ENCODE assay signal across 25 cellular contexts in the genomic region with DNA sequence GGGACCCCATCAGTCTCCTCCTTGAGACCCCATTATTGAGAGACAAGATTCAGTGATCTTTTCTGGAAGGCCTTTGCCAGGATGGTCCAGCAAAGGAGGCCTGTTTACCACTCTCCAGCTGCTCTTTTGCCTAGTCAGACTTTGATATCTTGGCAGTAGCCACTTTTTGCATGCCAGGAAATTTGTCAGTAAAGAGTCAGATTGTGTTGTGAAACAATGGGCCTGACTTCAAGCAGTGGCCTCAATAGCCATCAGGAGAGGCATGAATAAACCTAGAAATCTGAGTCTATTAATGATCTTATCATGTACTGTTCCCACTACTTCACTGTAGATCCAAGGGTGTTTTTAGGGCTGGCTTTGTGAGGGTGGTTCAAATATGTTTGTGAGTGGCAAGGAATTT.
DNase-seq lines count a peak whose midpoint lies in the region; ATAC-seq and TF ChIP-seq lines count a peak whose summit lies in the region.
"Had no signal": no experiment of that assay in that cellular context is flagged by ENCODE, and none has a peak within 500 bp of the region (broad histone marks: within the 10 kb centered on the region; RNA-seq: fewer than 3 reads in every experiment).

No MANE protein-coding gene starts in this region.

- H3K9me3 ChIP-seq in right atrium auricular region (no peaks in the 10 kb centered on the region), right lobe of liver (no peaks in the 10 kb centered on the region)

- intact Hi-C loops in Right ventricle myocardium inferior (cut with DNase I): loop anchor here (10.0 kb wide), 4 partner anchors 244 to 816 kb away; no protein-coding TSS in a partner anchor
- intact Hi-C loops in right lobe of liver (cut with DNase I): no loop called here

- H3K4me3 ChIP-seq in right atrium auricular region (no peak overlapping the region), cardiac fibroblast (replicated peaks in 1 of 2; ENCODE audit: low read depth in 2 of 2, low read length in 2 of 2) (no peak overlapping the region), right lobe of liver (no peak overlapping the region)
- H3K4me3 ChIP-seq: GM23338, tibial nerve had no signal

- H3K27me3 ChIP-seq in right atrium auricular region (no peaks in the 10 kb centered on the region), right lobe of liver (no peaks in the 10 kb centered on the region)
- H3K27me3 ChIP-seq: foreskin keratinocyte, tibial nerve had no signal

- H3K36me3 ChIP-seq in right atrium auricular region (no peaks in the 10 kb centered on the region), right lobe of liver (no peaks in the 10 kb centered on the region)
- H3K36me3 ChIP-seq: tibial nerve, WERI-Rb-1 had no signal

- H3K4me3 Mint-ChIP-seq in activated CD8-positive, alpha-beta T cell treated with anti-CD3 and anti-CD28 coated beads, Interleukin-2, amount 10 ng/mL, durations not matched to agents 7 days and 5 days: no peak overlapping the region
- H3K4me3 Mint-ChIP-seq: activated naive CD4-positive, alpha-beta T cell treated with anti-CD3 and anti-CD28 coated beads, Interleukin-2, amount 10 ng/mL, durations not matched to agents 7 days and 5 days; brain; GM23338; naive B cell; T-cell had no signal

- H3K4me1 ChIP-seq in right atrium auricular region: peaks cover 0 to 4% of the 10 kb centered on the region in 2 donors
- peaks cover 0 to 3% (median 0%) of the 10 kb centered on the region in 4 donors for H3K4me1 ChIP-seq in right lobe of liver
- H3K4me1 ChIP-seq: foreskin keratinocyte, tibial nerve had no signal

- peaks cover 5% of the 10 kb centered on the region for H3K9me3 Mint-ChIP-seq in activated CD8-positive, alpha-beta T cell treated with anti-CD3 and anti-CD28 coated beads, Interleukin-2, amount 10 ng/mL, durations not matched to agents 7 days and 5 days (ENCODE audit: insufficient read depth)
- H3K9me3 Mint-ChIP-seq: activated naive CD4-positive, alpha-beta T cell treated with anti-CD3 and anti-CD28 coated beads, Interleukin-2, amount 10 ng/mL, durations not matched to agents 7 days and 5 days; GM23338 had no signal

- no peak for TF ChIP-seq CTCF in right atrium auricular region (IDR thresholded peaks at IDR 0.05)
- TF ChIP-seq CTCF in cardiac fibroblast (IDR thresholded peaks at IDR 0.05; ENCODE audit: low read depth, low read length): no peak
- no peak for TF ChIP-seq CTCF in right lobe of liver (IDR thresholded peaks at IDR 0.05)

- no peak for TF ChIP-seq POLR2A in right lobe of liver (IDR thresholded peaks at IDR 0.05)

- H3K36me3 Mint-ChIP-seq in activated CD8-positive, alpha-beta T cell treated with anti-CD3 and anti-CD28 coated beads, Interleukin-2, amount 10 ng/mL, durations not matched to agents 7 days and 5 days (ENCODE audit: low read depth): no peaks in the 10 kb centered on the region
- H3K36me3 Mint-ChIP-seq: activated naive CD4-positive, alpha-beta T cell treated with anti-CD3 and anti-CD28 coated beads, Interleukin-2, amount 10 ng/mL, durations not matched to agents 7 days and 5 days; brain; naive B cell; T-cell had no signal

- H3K27ac Mint-ChIP-seq in activated CD8-positive, alpha-beta T cell treated with anti-CD3 and anti-CD28 coated beads, Interleukin-2, amount 10 ng/mL, durations not matched to agents 7 days and 5 days: no peak overlapping the region
- H3K27ac Mint-ChIP-seq: activated naive CD4-positive, alpha-beta T cell treated with anti-CD3 and anti-CD28 coated beads, Interleukin-2, amount 10 ng/mL, durations not matched to agents 7 days and 5 days; brain; GM23338; T-cell had no signal

- POLR2A ChIA-PET in activated CD8-positive, alpha-beta T cell treated with anti-CD3 and anti-CD28 coated beads, Interleukin-2, amount 10 ng/mL, durations not matched to agents 7 days and 5 days (lab: Charles Lee): no interaction called here

- peak; percentile 72 for ATAC-seq in Right ventricle myocardium inferior
- peak; percentile 87 to 99 (median 94) for ATAC-seq in right lobe of liver
- ATAC-seq in activated CD8-positive, alpha-beta T cell treated with anti-CD3 and anti-CD28 coated beads, Interleukin-2, amount 10 ng/mL, durations not matched to agents 7 days and 5 days: no peak
- ATAC-seq: foreskin keratinocyte; GM23338; stimulated activated naive CD8-positive, alpha-beta T cell treated with anti-CD3 and anti-CD28 coated beads, Interleukin-15, Interleukin-2, amounts not matched to agents 100 U/mL and 50 U/mL, for 24 hours; T-cell had no signal

- H3K4me1 Mint-ChIP-seq in activated CD8-positive, alpha-beta T cell treated with anti-CD3 and anti-CD28 coated beads, Interleukin-2, amount 10 ng/mL, durations not matched to agents 7 days and 5 days (ENCODE audit: low read depth): no peaks in the 10 kb centered on the region
- H3K4me1 Mint-ChIP-seq: activated naive CD4-positive, alpha-beta T cell treated with anti-CD3 and anti-CD28 coated beads, Interleukin-2, amount 10 ng/mL, durations not matched to agents 7 days and 5 days; brain; GM23338; naive B cell; T-cell had no signal

- H3K27me3 Mint-ChIP-seq in activated CD8-positive, alpha-beta T cell treated with anti-CD3 and anti-CD28 coated beads, Interleukin-2, amount 10 ng/mL, durations not matched to agents 7 days and 5 days (ENCODE audit: low read depth): no peaks in the 10 kb centered on the region
- H3K27me3 Mint-ChIP-seq: activated naive CD4-positive, alpha-beta T cell treated with anti-CD3 and anti-CD28 coated beads, Interleukin-2, amount 10 ng/mL, durations not matched to agents 7 days and 5 days; brain; naive B cell; T-cell had no signal

- no peak for DNase-seq in Right ventricle myocardium inferior (ENCODE audit: missing footprints)
- no peak for DNase-seq in right atrium auricular region (ENCODE audit: low spot score)
- DNase-seq in cardiac fibroblast (ENCODE audit: low read depth in 2 of 2): peak; percentile 77 to 90
- peak in 1 of 3 donors; percentile 71 for DNase-seq in right lobe of liver
- no peak for DNase-seq in SIG-M5 (lab: John Stamatoyannopoulos, UW)
- DNase-seq in DMS53 treated with DMSO at 0.1 percent for 48 hours (lab: John Stamatoyannopoulos, UW; ENCODE audit: unreplicated experiment): no peak
- DNase-seq in activated CD8-positive, alpha-beta T cell treated with anti-CD3 and anti-CD28 coated beads, Interleukin-2, amount 10 ng/mL, durations not matched to agents 7 days and 5 days: no peak
- DNase-seq in AG20443 (ENCODE audit: low spot score): no peak
- DNase-seq: 8988T; activated naive CD4-positive, alpha-beta T cell treated with anti-CD3 and anti-CD28 coated beads, Interleukin-2, amount 10 ng/mL, durations not matched to agents 7 days and 5 days; Calu3; cortex of kidney; Kasumi-1; naive B cell; NCI-H1105; NCI-H524 treated with DMSO at 0.1 percent for 48 hours; SHP77; stimulated activated CD4-positive, alpha-beta T cell treated with anti-CD3 and anti-CD28 coated beads, Interleukin-2, amount 100 ng/mL, for 24 hours; stimulated activated naive CD8-positive, alpha-beta T cell treated with anti-CD3 and anti-CD28 coated beads, Interleukin-15, Interleukin-2, amounts not matched to agents 100 U/mL and 50 U/mL, for 24 hours; T-cell; WERI-Rb-1 had no signal

- H3K27ac ChIP-seq in right atrium auricular region (peak overlapping the region in 1 of 2 donors; percentile 54), right lobe of liver (no peak overlapping the region)
- H3K27ac ChIP-seq: foreskin keratinocyte, tibial nerve, WERI-Rb-1 had no signal

- CTCF ChIA-PET in activated CD8-positive, alpha-beta T cell treated with anti-CD3 and anti-CD28 coated beads, Interleukin-2, amount 10 ng/mL, durations not matched to agents 7 days and 5 days (lab: Charles Lee): no interaction called here

Comparison
In these comparisons a context has a peak if more than half of its experiments do, and no peak if none do; other contexts are left out.
1. DNase-seq: peak in cardiac fibroblast (2 of 2); none in Right ventricle myocardium inferior (single experiment), right atrium auricular region (single experiment), SIG-M5 (single experiment), DMS53 treated with DMSO at 0.1 percent for 48 hours (single experiment), activated CD8-positive, alpha-beta T cell treated with anti-CD3 and anti-CD28 coated beads, Interleukin-2, amount 10 ng/mL, durations not matched to agents 7 days and 5 days (single experiment) and AG20443 (single experiment).